Comparison of ENCODE assay signal across 31 cellular contexts in the genomic region with DNA sequence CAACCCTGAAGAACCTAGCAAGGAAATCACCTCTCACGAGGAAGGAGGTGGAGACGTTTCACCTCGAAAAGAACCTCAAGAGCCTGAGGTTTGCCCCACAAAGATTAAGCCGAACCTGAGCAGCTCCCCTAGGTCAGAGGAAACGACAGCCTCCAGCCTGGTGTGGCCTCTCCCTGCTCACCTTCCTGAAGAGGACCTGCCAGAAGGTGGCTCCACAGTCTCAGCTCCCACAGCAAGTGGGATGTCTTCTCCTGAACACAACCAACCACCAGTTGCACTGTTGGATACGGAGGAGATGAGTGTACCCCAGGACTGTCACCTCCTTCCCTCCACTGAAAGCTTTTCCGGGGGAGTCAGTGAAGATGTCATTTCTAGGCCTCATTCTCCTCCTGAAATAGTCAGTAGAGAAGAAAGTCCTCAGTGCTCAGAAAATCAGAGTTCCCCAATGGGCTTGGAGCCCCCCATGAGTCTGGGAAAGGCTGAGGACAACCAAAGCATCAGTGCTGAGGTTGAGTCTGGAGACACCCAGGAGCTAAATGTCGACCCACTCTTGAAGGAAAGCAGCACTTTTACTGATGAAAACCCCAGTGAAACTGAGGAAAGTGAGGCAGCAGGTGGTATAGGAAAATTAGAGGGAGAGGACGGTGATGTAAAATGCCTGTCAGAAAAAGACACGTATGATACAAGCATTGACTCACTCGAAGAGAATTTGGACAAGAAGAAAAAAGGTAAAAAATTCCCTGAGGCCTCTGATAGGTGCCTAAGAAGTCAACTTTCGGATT.
"Had no signal": no experiment of that assay in that cellular context is flagged by ENCODE, and none has a peak within 500 bp of the region (broad histone marks: within the 10 kb centered on the region; RNA-seq: fewer than 3 reads in every experiment).

No MANE protein-coding gene starts in this region.

- H3K9me3 ChIP-seq: colonic mucosa, gastroesophageal sphincter, heart right ventricle, lower lobe of right lung, pancreas, suprapubic skin, transverse colon, upper lobe of right lung, uterus had no signal

- H3K4me3 Mint-ChIP-seq: dendritic cell treated with granulocyte-macrophage colony-stimulating factor and Interleukin-4, amounts not matched to agents 40 ng/mL and 50 ng/mL, for 4 days; endodermal cell; naive thymus-derived CD8-positive, alpha-beta T cell; nephron progenitor cell; stimulated activated naive CD8-positive, alpha-beta T cell treated with anti-CD3 and anti-CD28 coated beads, Interleukin-15, amount 100 ng/mL, for 72 hours had no signal

- H3K27ac Mint-ChIP-seq: dendritic cell treated with granulocyte-macrophage colony-stimulating factor and Interleukin-4, amounts not matched to agents 40 ng/mL and 50 ng/mL, for 4 days; endodermal cell; nephron progenitor cell had no signal

- DNase-seq: colonic mucosa; effector CD8-positive, alpha-beta T cell; endodermal cell; foreskin keratinocyte; heart right ventricle; hippocampal formation; kidney glomerular epithelial cell; left colon; left ventricle myocardium superior; lower lobe of right lung; naive thymus-derived CD8-positive, alpha-beta T cell; nephron progenitor cell; nucleus accumbens; pancreas; retina; stimulated activated CD4-positive, alpha-beta T cell treated with anti-CD3 and anti-CD28 coated beads, Interleukin-12 subunit alpha, Interleukin-12 subunit beta, amount 100 ng/mL, for 4 hours; stimulated activated CD4-positive, alpha-beta T cell treated with anti-CD3 and anti-CD28 coated beads, Interleukin-1b, Interleukin-23, amount 100 ng/mL, for 48 hours; stimulated activated CD4-positive, alpha-beta T cell treated with anti-CD3 and anti-CD28 coated beads, Interleukin-4, amount 100 ng/mL, for 1 hour; stimulated activated CD8-positive, alpha-beta memory T cell treated with anti-CD3 and anti-CD28 coated beads, Interleukin-4, amount 100 ng/mL, for 48 hours; stimulated activated naive CD4-positive, alpha-beta T cell; stimulated activated naive CD8-positive, alpha-beta T cell treated with anti-CD3 and anti-CD28 coated beads, Interleukin-15, amount 100 ng/mL, for 72 hours; transverse colon; upper lobe of right lung; uterus had no signal

- H3K4me1 ChIP-seq: colonic mucosa, foreskin keratinocyte, gastroesophageal sphincter, heart right ventricle, lower lobe of right lung, pancreas, suprapubic skin, transverse colon, upper lobe of right lung, uterus had no signal

- H3K27me3 Mint-ChIP-seq: dendritic cell treated with granulocyte-macrophage colony-stimulating factor and Interleukin-4, amounts not matched to agents 40 ng/mL and 50 ng/mL, for 4 days; naive thymus-derived CD8-positive, alpha-beta T cell; stimulated activated naive CD8-positive, alpha-beta T cell treated with anti-CD3 and anti-CD28 coated beads, Interleukin-15, amount 100 ng/mL, for 72 hours had no signal

- H3K4me3 ChIP-seq: colonic mucosa, gastroesophageal sphincter, heart right ventricle, lower lobe of right lung, pancreas, smooth muscle cell, suprapubic skin, transverse colon, upper lobe of right lung, uterus had no signal

- H3K9me3 Mint-ChIP-seq: dendritic cell treated with granulocyte-macrophage colony-stimulating factor and Interleukin-4, amounts not matched to agents 40 ng/mL and 50 ng/mL, for 4 days; endodermal cell; naive thymus-derived CD8-positive, alpha-beta T cell; stimulated activated naive CD8-positive, alpha-beta T cell treated with anti-CD3 and anti-CD28 coated beads, Interleukin-15, amount 100 ng/mL, for 72 hours had no signal

- H3K27me3 ChIP-seq: colonic mucosa, foreskin keratinocyte, gastroesophageal sphincter, heart right ventricle, pancreas, suprapubic skin, transverse colon, upper lobe of right lung, uterus had no signal

- H3K36me3 ChIP-seq: colonic mucosa, uterus had no signal

- H3K4me2 ChIP-seq: smooth muscle cell had no signal

- H3K27ac ChIP-seq: colonic mucosa, epithelial cell of prostate, foreskin keratinocyte, gastroesophageal sphincter, heart right ventricle, lower lobe of right lung, pancreas, suprapubic skin, transverse colon, upper lobe of right lung, uterus had no signal

- ATAC-seq: esophagus mucosa; foreskin keratinocyte; gastroesophageal sphincter; heart right ventricle; left colon; left ventricle myocardium superior; lower lobe of right lung; naive thymus-derived CD8-positive, alpha-beta T cell; pancreas; sciatic nerve; stimulated activated naive CD8-positive, alpha-beta T cell treated with anti-CD3 and anti-CD28 coated beads, Interleukin-15, amount 100 ng/mL, for 72 hours; upper lobe of right lung had no signal
